16 cellular contexts compared by ENCODE assay signal in genomic region chr10:88150338-88150737, GRCh38.
DNase-seq lines count a peak whose midpoint lies in the region; ATAC-seq, FAIRE-seq and TF ChIP-seq lines count a peak whose summit lies in the region.
"Had no signal": no experiment of that assay in that cellular context is flagged by ENCODE, and none has a peak within 500 bp of the region (broad histone marks: within the 10 kb centered on the region; RNA-seq: fewer than 3 reads in every experiment).

No MANE protein-coding gene starts in this region.

- dilution Hi-C loops in keratinocyte (cut with MboI; ENCODE audit: extremely low pct_ligation_motif_present, low sequenced_read_pairs): no loop called here

- no peak overlapping the region for H3K9ac ChIP-seq in keratinocyte (ENCODE audit: control insufficient read depth, extremely low read depth, insufficient read depth, low read length)
- H3K9ac ChIP-seq: parathyroid adenoma had no signal

- in situ Hi-C loops in ACHN (cut with HindIII; ENCODE audit: low pct_ligation_motif_present, low pct_unique_long_range_greater_than_20kb, low sequenced_read_pairs): no loop called here
- in situ Hi-C loops in astrocyte of the spinal cord (cut with HindIII; ENCODE audit: low sequenced_read_pairs): no loop called here

- peak overlapping the region; percentile 48 for H3K27ac ChIP-seq in keratinocyte (ENCODE audit: control insufficient read depth, insufficient read depth, low read length)
- H3K27ac ChIP-seq: cardiac muscle cell, HL-60, parathyroid adenoma had no signal

- peaks cover 24% of the 10 kb centered on the region for H3K4me1 ChIP-seq in keratinocyte (ENCODE audit: control insufficient read depth, extremely low read depth, insufficient read depth, low read length)
- H3K4me1 ChIP-seq: parathyroid adenoma had no signal

- peak; percentile 26 for FAIRE-seq in keratinocyte (lab: Jason Lieb, UNC)

- ATAC-seq in HG03439 (IDR thresholded peaks at IDR 0.05; ENCODE audit: unreplicated experiment): no peak
- no peak for ATAC-seq in GM19035 (IDR thresholded peaks at IDR 0.05; ENCODE audit: unreplicated experiment)
- ATAC-seq: T-helper 17 cell had no signal

- no peaks in the 10 kb centered on the region for H4K20me1 ChIP-seq in keratinocyte (ENCODE audit: control insufficient read depth, extremely low read depth, insufficient read depth, low read length)

- no peak overlapping the region for H3K4me3 ChIP-seq in astrocyte of the spinal cord (ENCODE audit: low read depth, low read length)
- no peak overlapping the region for H3K4me3 ChIP-seq in keratinocyte (ENCODE audit: control insufficient read depth in 2 of 3, extremely low read depth in 1 of 3, insufficient read depth in 2 of 3, low read depth in 1 of 3, low read length in 3 of 3)
- H3K4me3 ChIP-seq: cardiac muscle cell had no signal

- H3K9me1 ChIP-seq in keratinocyte (ENCODE audit: control insufficient read depth, extremely low read depth, insufficient read depth, low read length): no peaks in the 10 kb centered on the region

- DNase-seq in ACHN: peak; percentile 46
- peak; percentile 27 for DNase-seq in HT-29 (ENCODE audit: low spot score)
- DNase-seq in astrocyte of the spinal cord (ENCODE audit: low read depth, low spot score): peak; percentile 65
- DNase-seq in keratinocyte (ENCODE audit: low read depth, low spot score): no peak
- no peak for DNase-seq in NCI-H774 (lab: John Stamatoyannopoulos, UW)
- no peak for DNase-seq in NCI-H2081 treated with DMSO at 0.1 percent for 48 hours (lab: John Stamatoyannopoulos, UW)
- DNase-seq: activated CD4-positive, alpha-beta T cell treated with anti-CD3 and anti-CD28 coated beads, Interleukin-2, amount 50 U/mL, for 1 hour; AML-193; MM.1S; NCI-H2171; T-helper 17 cell had no signal

- H3K4me2 ChIP-seq in keratinocyte (ENCODE audit: control insufficient read depth, extremely low read depth, insufficient read depth, low read depth, low read length): peak overlapping the region; percentile 36

- H3K27me3 ChIP-seq in keratinocyte (ENCODE audit: control insufficient read depth, extremely low read depth, insufficient read depth, low read length): no peaks in the 10 kb centered on the region
- H3K27me3 ChIP-seq: cardiac muscle cell had no signal

- no peaks in the 10 kb centered on the region for H3K36me3 ChIP-seq in keratinocyte (ENCODE audit: control insufficient read depth in 2 of 2, extremely low read depth in 1 of 2, insufficient read depth in 2 of 2, low read length in 2 of 2)
- H3K36me3 ChIP-seq: cardiac muscle cell had no signal

- TF ChIP-seq CTCF in astrocyte of the spinal cord (IDR thresholded peaks at IDR 0.05; ENCODE audit: low read depth, low read length) (no peak), keratinocyte (optimal IDR thresholded peaks at IDR 0.05 in 1 of 3, IDR thresholded peaks at IDR 0.05 in 1 of 3, conservative IDR thresholded peaks at IDR 0.05 in 1 of 3; ENCODE audit: extremely low read depth in 1 of 3, insufficient read depth in 2 of 3, low read length in 3 of 3) (no peak)

- no peaks in the 10 kb centered on the region for H3K79me2 ChIP-seq in keratinocyte (ENCODE audit: control insufficient read depth, insufficient read depth, low read length)
- H3K79me2 ChIP-seq: parathyroid adenoma had no signal

- no peaks in the 10 kb centered on the region for H3K9me3 ChIP-seq in keratinocyte (ENCODE audit: control insufficient read depth, low read depth, low read length)

- no peak overlapping the region for H2AFZ ChIP-seq in keratinocyte (ENCODE audit: control insufficient read depth, low read length)
- H2AFZ ChIP-seq: parathyroid adenoma had no signal

Comparison
In these comparisons a context has a peak if more than half of its experiments do, and no peak if none do; other contexts are left out.
1. DNase-seq: peak in ACHN (single experiment), HT-29 (single experiment) and astrocyte of the spinal cord (single experiment); none in keratinocyte (single experiment), NCI-H774 (single experiment) and NCI-H2081 treated with DMSO at 0.1 percent for 48 hours (single experiment).